1 cellular context compared by ENCODE assay signal in the genomic region with DNA sequence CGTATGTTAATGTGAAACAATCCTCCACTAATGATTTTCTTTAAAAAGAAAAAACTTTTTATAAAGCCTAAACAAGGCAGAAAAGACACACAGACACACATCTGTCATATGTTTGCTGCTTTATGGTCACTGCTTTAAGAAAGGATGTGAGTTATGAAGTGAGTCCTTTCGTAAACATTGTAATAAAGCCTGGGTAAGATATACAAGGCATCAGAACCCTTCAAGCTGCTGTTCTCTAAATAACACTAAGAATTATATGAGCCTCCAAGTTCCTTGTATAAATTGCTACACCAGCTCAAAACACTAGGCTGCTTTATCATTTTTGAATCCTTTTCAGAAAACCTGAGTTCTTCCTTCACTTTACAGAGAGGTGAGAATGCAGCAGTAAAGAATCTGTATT.
TF ChIP-seq lines count a peak whose summit lies in the region.

No MANE protein-coding gene starts in this region.

TF ChIP-seq in H1, 55 proteins besides CTCF, POLR2A, EP300 and RAD21 (continued from another document):
- TF ChIP-seq PHF8 (conservative IDR thresholded peaks at IDR 0.05; ENCODE audit: low read depth, low read length) (no peak), GTF2F1 (IDR thresholded peaks at IDR 0.05; ENCODE audit: borderline replicate concordance, low read depth, low read length) (no peak), SIN3A (conservative IDR thresholded peaks at IDR 0.05 in 1 of 2, IDR thresholded peaks at IDR 0.05 in 1 of 2; ENCODE audit: low read depth in 1 of 2, low read length in 2 of 2) (no peak), TCF12 (IDR thresholded peaks at IDR 0.05; ENCODE audit: low read depth, low read length) (no peak), CREB1 (IDR thresholded peaks at IDR 0.05) (no peak), POLR2AphosphoS5 (IDR thresholded peaks at IDR 0.05; ENCODE audit: low read depth, low read length) (no peak), YY1 (IDR thresholded peaks at IDR 0.05; ENCODE audit: low read depth, low read length) (no peak), POU5F1 (IDR thresholded peaks at IDR 0.05; ENCODE audit: low read depth, low read length) (no peak), SP1 (IDR thresholded peaks at IDR 0.05; ENCODE audit: low read depth, low read length) (no peak), KDM5A (IDR thresholded peaks at IDR 0.05; ENCODE audit: low read length) (no peak), TAF1 (IDR thresholded peaks at IDR 0.05; ENCODE audit: low read depth, low read length) (no peak), SAP30 (IDR thresholded peaks at IDR 0.05; ENCODE audit: insufficient read depth, insufficient replicate concordance, low read length) (no peak)
- TF ChIP-seq, protein P1, sequence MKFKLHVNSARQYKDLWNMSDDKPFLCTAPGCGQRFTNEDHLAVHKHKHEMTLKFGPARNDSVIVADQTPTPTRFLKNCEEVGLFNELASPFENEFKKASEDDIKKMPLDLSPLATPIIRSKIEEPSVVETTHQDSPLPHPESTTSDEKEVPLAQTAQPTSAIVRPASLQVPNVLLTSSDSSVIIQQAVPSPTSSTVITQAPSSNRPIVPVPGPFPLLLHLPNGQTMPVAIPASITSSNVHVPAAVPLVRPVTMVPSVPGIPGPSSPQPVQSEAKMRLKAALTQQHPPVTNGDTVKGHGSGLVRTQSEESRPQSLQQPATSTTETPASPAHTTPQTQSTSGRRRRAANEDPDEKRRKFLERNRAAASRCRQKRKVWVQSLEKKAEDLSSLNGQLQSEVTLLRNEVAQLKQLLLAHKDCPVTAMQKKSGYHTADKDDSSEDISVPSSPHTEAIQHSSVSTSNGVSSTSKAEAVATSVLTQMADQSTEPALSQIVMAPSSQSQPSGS (IDR thresholded peaks at IDR 0.05; ENCODE audit: low read length) = no peak
- TF ChIP-seq, protein P2, sequence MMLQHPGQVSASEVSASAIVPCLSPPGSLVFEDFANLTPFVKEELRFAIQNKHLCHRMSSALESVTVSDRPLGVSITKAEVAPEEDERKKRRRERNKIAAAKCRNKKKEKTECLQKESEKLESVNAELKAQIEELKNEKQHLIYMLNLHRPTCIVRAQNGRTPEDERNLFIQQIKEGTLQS (IDR thresholded peaks at IDR 0.05; ENCODE audit: insufficient read depth, low read depth, low read length) = no peak
TF ChIP-seq in H1: peak in this region for 0.
